25 cellular contexts compared by ENCODE assay signal in the genomic region with DNA sequence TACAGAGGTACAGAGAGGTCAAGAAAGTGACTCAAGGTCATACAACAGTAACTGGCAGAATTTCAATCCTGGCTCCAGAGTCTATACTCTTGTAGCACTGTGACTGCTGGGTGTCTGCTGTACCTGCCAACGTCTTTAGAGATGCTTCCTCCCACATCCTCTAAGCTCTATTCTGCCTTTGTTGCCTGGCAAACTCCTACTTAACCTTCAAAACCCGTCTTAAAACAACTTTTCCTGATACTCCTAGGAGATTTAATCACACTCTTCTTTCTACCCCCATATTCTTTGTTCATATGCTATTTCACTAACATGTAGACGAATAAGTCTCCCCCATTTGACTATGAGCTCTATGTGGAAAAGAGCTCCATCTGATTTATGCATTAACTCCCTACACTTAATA. TPM values are rescaled to one million over a fixed set of nuclear protein-coding genes. Genes with fewer than 3 reads are reported as not detected.
"Had no signal": no experiment of that assay in that cellular context is flagged by ENCODE, and none has a peak within 500 bp of the region (broad histone marks: within the 10 kb centered on the region; RNA-seq: fewer than 3 reads in every experiment).

No MANE protein-coding gene starts in this region.

- H3K9me3 Mint-ChIP-seq: activated CD4-positive, alpha-beta memory T cell treated with anti-CD3 and anti-CD28 coated beads for 36 hours; activated CD4-positive, alpha-beta T cell treated with anti-CD3 and anti-CD28 coated beads, Interleukin-2, amount 10 ng/mL, durations not matched to agents 7 days and 5 days; activated naive CD8-positive, alpha-beta T cell treated with anti-CD3 and anti-CD28 coated beads, Interleukin-2, amount 50 U/mL, for 24 hours; T-helper 1 cell treated with Interleukin-12 subunit alpha and Interleukin-12 subunit beta and Interleukin-4 antibody, amounts not matched to agents 30 μg/mL and 1 μg/mL, for 36 hours had no signal

- H3K27me3 Mint-ChIP-seq: brain had no signal

- H3K4me1 ChIP-seq: Peyer's patch, SJCRH30 had no signal

- H3K27ac Mint-ChIP-seq: activated CD4-positive, alpha-beta memory T cell treated with anti-CD3 and anti-CD28 coated beads for 36 hours; activated CD4-positive, alpha-beta T cell treated with anti-CD3 and anti-CD28 coated beads, Interleukin-2, amount 10 ng/mL, durations not matched to agents 7 days and 5 days; activated naive CD4-positive, alpha-beta T cell treated with anti-CD3 and anti-CD28 coated beads, Interleukin-2, amount 50 U/mL, for 72 hours; activated naive CD8-positive, alpha-beta T cell treated with anti-CD3 and anti-CD28 coated beads, Interleukin-2, amount 50 U/mL, for 24 hours; brain; T-helper 1 cell treated with Interleukin-12 subunit alpha and Interleukin-12 subunit beta and Interleukin-4 antibody, amounts not matched to agents 30 μg/mL and 1 μg/mL, for 36 hours had no signal

- DNase-seq: activated CD4-positive, alpha-beta memory T cell treated with anti-CD3 and anti-CD28 coated beads for 36 hours; activated CD4-positive, alpha-beta T cell treated with anti-CD3 and anti-CD28 coated beads, Interleukin-2, amount 10 ng/mL, durations not matched to agents 7 days and 5 days; activated CD4-positive, CD25-positive, alpha-beta regulatory T cell; activated CD8-positive, alpha-beta memory T cell treated with anti-CD3 and anti-CD28 coated beads for 24 hours; activated effector memory CD4-positive, alpha-beta T cell treated with anti-CD3 and anti-CD28 coated beads, Interleukin-2, amount 50 U/mL, for 16 hours; activated naive CD4-positive, alpha-beta T cell treated with Interleukin-2 at 50 U/mL for 16 hours; activated naive CD8-positive, alpha-beta T cell treated with anti-CD3 and anti-CD28 coated beads, Interleukin-2, amount 50 U/mL, for 24 hours; activated T-cell treated with anti-CD3 and anti-CD28 coated beads, Interleukin-2, amount 50 U/mL, for 4 hours; amniotic stem cell; Karpas-422; NCI-H1105 treated with DMSO at 0.1 percent for 48 hours; NCI-H1436 treated with DMSO at 0.1 percent for 48 hours; NCI-H187; NCI-H2081; NCI-H446; NCI-H524; Peyer's patch; Right ventricle myocardium superior; SJCRH30 had no signal

- H3K36me3 ChIP-seq: ascending aorta, cardiac muscle cell, Peyer's patch, SJCRH30 had no signal

- H3K27ac ChIP-seq: ascending aorta, cardiac muscle cell, Peyer's patch, RWPE1, SJCRH30 had no signal

- H3K4me1 Mint-ChIP-seq: activated CD4-positive, alpha-beta T cell treated with anti-CD3 and anti-CD28 coated beads, Interleukin-2, amount 10 ng/mL, durations not matched to agents 7 days and 5 days; activated naive CD8-positive, alpha-beta T cell treated with anti-CD3 and anti-CD28 coated beads, Interleukin-2, amount 50 U/mL, for 24 hours had no signal

- H3K36me3 Mint-ChIP-seq: activated CD4-positive, alpha-beta memory T cell treated with anti-CD3 and anti-CD28 coated beads for 36 hours had no signal

- H3K27me3 ChIP-seq: ascending aorta, cardiac muscle cell, Peyer's patch, SJCRH30 had no signal

- ATAC-seq: activated naive CD4-positive, alpha-beta T cell treated with anti-CD3 and anti-CD28 coated beads, Interleukin-2, amount 50 U/mL, for 72 hours; activated naive CD8-positive, alpha-beta T cell treated with anti-CD3 and anti-CD28 coated beads, Interleukin-2, amount 50 U/mL, for 24 hours; activated T-cell treated with anti-CD3 and anti-CD28 coated beads, Interleukin-2, amount 50 U/mL, for 4 hours had no signal

- H3K9me3 ChIP-seq: ascending aorta, Peyer's patch, SJCRH30 had no signal

- H3K4me3 ChIP-seq: ascending aorta, cardiac muscle cell, Peyer's patch, SJCRH30 had no signal

- H3K4me3 Mint-ChIP-seq: activated CD4-positive, alpha-beta memory T cell treated with anti-CD3 and anti-CD28 coated beads for 36 hours; activated CD4-positive, alpha-beta T cell treated with anti-CD3 and anti-CD28 coated beads, Interleukin-2, amount 10 ng/mL, durations not matched to agents 7 days and 5 days; activated naive CD8-positive, alpha-beta T cell treated with anti-CD3 and anti-CD28 coated beads, Interleukin-2, amount 50 U/mL, for 24 hours; activated T-cell treated with anti-CD3 and anti-CD28 coated beads, Interleukin-2, amount 50 U/mL, for 4 hours; brain; T-helper 1 cell treated with Interleukin-12 subunit alpha and Interleukin-12 subunit beta and Interleukin-4 antibody, amounts not matched to agents 30 μg/mL and 1 μg/mL, for 36 hours had no signal

RNA-seq across cellular contexts. Expression of gene UCHL1, which starts 59.2 kb away (rescaled TPM):
- total RNA-seq: activated CD4-positive, alpha-beta T cell treated with anti-CD3 and anti-CD28 coated beads, Interleukin-2, amount 10 ng/mL, durations not matched to agents 7 days and 5 days had no signal
